ENCODE assay signal across 8 cellular contexts in genomic region chr2:233854241-233854981, GRCh38. TPM values are rescaled to one million over a fixed set of nuclear protein-coding genes. Genes with fewer than 3 reads are reported as not detected.
DNase-seq lines count a peak whose midpoint lies in the region; ATAC-seq lines count a peak whose summit lies in the region.

TSS of gene HJURP (minus strand) at chr2:233854535. CDS start at chr2:233854500, 35 bp downstream.

- H3K9ac ChIP-seq in mucosa of rectum (ENCODE audit: low read depth in 1 of 2, low read length in 2 of 2), result peak within 1 kb of the TSS; percentile 63 to 66

- H3K27ac Mint-ChIP-seq in IgD-negative memory B cell, result peak within 1 kb of the TSS in 2 of 3 donors; percentile 13 to 85

- H3K27me3 Mint-ChIP-seq in IgD-negative memory B cell, result peaks cover 3% of the 10 kb centered on the region

- H3K4me3 ChIP-seq in mucosa of rectum (ENCODE audit: low read length in 2 of 2), result peak within 1 kb of the TSS; percentile 79 to 90

- no peaks in the 10 kb centered on the region for H3K36me3 ChIP-seq in mucosa of rectum (ENCODE audit: control insufficient read depth in 2 of 2, insufficient read depth in 2 of 2, low read length in 2 of 2)

- no peaks in the 10 kb centered on the region for H3K9me3 Mint-ChIP-seq in IgD-negative memory B cell

- H3K9me3 ChIP-seq in mucosa of rectum (ENCODE audit: control insufficient read depth in 2 of 2, low read length in 2 of 2), result no peaks in the 10 kb centered on the region

- H3K27ac ChIP-seq in epithelial cell of prostate (peak within 1 kb of the TSS; percentile 55), mucosa of rectum (ENCODE audit: low read depth in 2 of 2, low read length in 2 of 2) (peak within 1 kb of the TSS; percentile 7 to 50)

- DNase-seq in DMS153 (lab: John Stamatoyannopoulos, UW) (peak; percentile 92), OCI-M1 (lab: John Stamatoyannopoulos, UW) (peak; percentile 98), activated T-cell treated with anti-CD3 and anti-CD28 coated beads for 1 hour (ENCODE audit: low read depth) (peak; percentile 80), epithelial cell of prostate (ENCODE audit: low read depth, low spot score) (peak; percentile 70)
- peak; percentile 71 to 73 for DNase-seq in stimulated activated CD8-positive, alpha-beta memory T cell treated with anti-CD3 and anti-CD28 coated beads, Interleukin-4, amount 100 ng/mL, for 4 hours (ENCODE audit: low read depth in 2 of 2, low spot score in 1 of 2)

- H3K4me3 Mint-ChIP-seq in IgD-negative memory B cell, result peak within 1 kb of the TSS; percentile 74 to 99 (median 96)

- peaks cover 2% of the 10 kb centered on the region for H3K36me3 Mint-ChIP-seq in IgD-negative memory B cell

- no peaks in the 10 kb centered on the region for H3K27me3 ChIP-seq in mucosa of rectum (ENCODE audit: control insufficient read depth in 2 of 2, insufficient read depth in 2 of 2, low read length in 2 of 2)

- peaks cover 7 to 15% (median 11%) of the 10 kb centered on the region in 3 donors for H3K4me1 Mint-ChIP-seq in IgD-negative memory B cell

- H3K4me1 ChIP-seq in mucosa of rectum (ENCODE audit: control insufficient read depth in 2 of 2, insufficient read depth in 2 of 2, low read length in 2 of 2), result peaks cover 8 to 12% of the 10 kb centered on the region in 2 donors

- ATAC-seq in GM21576 (IDR thresholded peaks at IDR 0.05; ENCODE audit: unreplicated experiment), result peak; percentile 94

RNA-seq across cellular contexts. Expression of gene HJURP, which starts in this region (rescaled TPM):
- polyA plus RNA-seq in IgD-negative memory B cell, result not detected

Comparison
In these comparisons a context has a peak if more than half of its experiments do, and no peak if none do; other contexts are left out.
1. Peak in every context shown above with its lines: DNase-seq, ATAC-seq, H3K4me3 ChIP-seq and H3K27ac ChIP-seq.